In the genomic region with DNA sequence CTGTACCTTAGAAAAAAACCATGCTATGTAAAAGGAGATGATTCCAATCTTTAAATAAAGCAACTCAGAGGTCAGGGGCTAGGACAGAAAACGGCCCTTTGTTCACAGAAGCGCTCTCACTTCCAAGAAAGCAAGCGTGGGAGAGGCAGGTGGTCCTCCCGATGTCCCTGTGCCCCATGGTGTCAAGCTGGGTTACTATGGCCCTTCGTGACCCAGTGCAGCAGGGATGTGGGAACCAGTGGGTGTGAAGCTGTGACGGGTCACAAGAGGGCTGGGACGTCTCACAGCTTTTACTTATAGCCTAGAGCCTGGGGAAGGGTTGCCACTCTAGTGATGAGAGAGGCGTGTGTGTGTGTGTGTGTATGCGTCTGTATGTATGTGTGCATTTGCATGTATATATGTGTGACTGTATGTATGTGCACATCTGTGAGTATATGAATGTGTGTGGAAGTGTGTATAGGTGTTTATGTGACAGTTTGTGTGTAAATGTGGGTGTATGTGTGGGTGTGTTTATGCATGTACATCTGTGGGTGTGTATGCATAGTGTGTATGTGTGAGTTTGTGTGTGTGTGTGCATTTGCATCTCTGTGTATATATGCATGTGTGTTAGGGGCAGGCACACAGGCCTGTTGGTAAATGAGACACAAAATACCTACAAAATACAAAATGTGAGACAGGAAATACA, we compare ENCODE assay signal across 1 cellular context.
TF ChIP-seq lines count a peak whose summit lies in the region.

No MANE protein-coding gene starts in this region.

TF ChIP-seq in GM12891, 5 proteins besides CTCF, POLR2A, EP300 and RAD21:
- TF ChIP-seq PAX5 (IDR thresholded peaks at IDR 0.05; ENCODE audit: insufficient read depth, low read length, severe bottlenecking) (no peak), TAF1 (IDR thresholded peaks at IDR 0.05; ENCODE audit: low read depth, low read length) (no peak), POLR2AphosphoS5 (IDR thresholded peaks at IDR 0.05; ENCODE audit: low read depth, low read length) (no peak), POU2F2 (IDR thresholded peaks at IDR 0.05; ENCODE audit: low read depth, low read length) (no peak), SPI1 (IDR thresholded peaks at IDR 0.05; ENCODE audit: low read depth, low read length) (no peak)
